Comparison of ENCODE assay signal across 28 cellular contexts in genomic region chr1:68828013-68828412, GRCh38.
"Had no signal": no experiment of that assay in that cellular context is flagged by ENCODE, and none has a peak within 500 bp of the region (broad histone marks: within the 10 kb centered on the region; RNA-seq: fewer than 3 reads in every experiment).

No MANE protein-coding gene starts in this region.

- FAIRE-seq: colon, endometrium, endothelial cell of umbilical vein, frontal cortex had no signal

- DNase-seq: colonic mucosa; cortex of kidney; dermis blood vessel endothelial cell; dorsolateral prefrontal cortex; effector CD4-positive, alpha-beta T cell; effector CD8-positive, alpha-beta T cell; effector memory CD4-positive, alpha-beta T cell; effector memory CD8-positive, alpha-beta T cell; endodermal cell; erythroblast; esophagus squamous epithelium; foreskin fibroblast; foreskin keratinocyte; foreskin melanocyte; gastrocnemius medialis; glutamatergic neuron; head of caudate nucleus; heart left ventricle; heart right ventricle had no signal

- ATAC-seq: effector memory CD8-positive, alpha-beta T cell; esophagus mucosa; foreskin keratinocyte; gastrocnemius medialis; gastroesophageal sphincter; heart left ventricle; heart right ventricle had no signal

- H3K27ac ChIP-seq: colonic mucosa, coronary artery, dorsolateral prefrontal cortex, epithelial cell of prostate, esophagus muscularis mucosa, esophagus squamous epithelium, foreskin keratinocyte, gastrocnemius medialis, gastroesophageal sphincter, heart left ventricle, heart right ventricle had no signal

- H3K9me3 ChIP-seq: colonic mucosa had no signal

- H3K27me3 ChIP-seq: colonic mucosa, dorsolateral prefrontal cortex, esophagus muscularis mucosa, esophagus squamous epithelium, foreskin keratinocyte, gastrocnemius medialis, gastroesophageal sphincter, heart left ventricle, heart right ventricle had no signal

- H3K4me1 ChIP-seq: colonic mucosa, esophagus muscularis mucosa, esophagus squamous epithelium, foreskin keratinocyte, gastrocnemius medialis, gastroesophageal sphincter, heart left ventricle, heart right ventricle had no signal

- H3K36me3 ChIP-seq: colonic mucosa, esophagus muscularis mucosa, esophagus squamous epithelium, gastrocnemius medialis, gastroesophageal sphincter, heart left ventricle, heart right ventricle had no signal

- H3K4me3 ChIP-seq: colonic mucosa, coronary artery, dorsolateral prefrontal cortex, esophagus muscularis mucosa, esophagus squamous epithelium, gastrocnemius medialis, gastroesophageal sphincter, heart left ventricle, heart right ventricle had no signal
